In genomic region chr1:36306210-36306901, GRCh38 we compare ENCODE assay signal across 8 cellular contexts. TPM values are rescaled to one million over a fixed set of nuclear protein-coding genes. Genes with fewer than 3 reads are reported as not detected.
DNase-seq lines count a peak whose midpoint lies in the region; ATAC-seq and TF ChIP-seq lines count a peak whose summit lies in the region.

Gene SH3D21, plus strand, starts transcription at chr1:36306368. Its CDS starts 53 bp downstream, at chr1:36306421.

- H3K9me3 Mint-ChIP-seq in IgD-negative memory B cell: no peaks in the 10 kb centered on the region

- WGBS in mesodermal cell (ENCODE audit: insufficient coverage in 2 of 2), 2 experiments: 5 to 8% methylated on average over 48 to 56 of the region's 65 CpGs
- 0 to 4% methylated on average over 1 to 39 of the region's 65 CpGs for WGBS in tibial nerve, 2 donors

- intact Hi-C loops in dorsolateral prefrontal cortex (cut with DNase I): loop anchor here in 1 of 2 donors (5.0 kb wide), 1 partner anchor 61 kb away; no protein-coding TSS in a partner anchor

- TF ChIP-seq POLR2A in tibial nerve (IDR thresholded peaks at IDR 0.05): no peak

- in situ Hi-C loops in G401 (cut with HindIII; ENCODE audit: low sequenced_read_pairs): no loop called here

- H3K27ac ChIP-seq in dorsolateral prefrontal cortex (peak within 1 kb of the TSS in 47 of 59 donors; percentile 2 to 85 (median 55)), mesodermal cell (ENCODE audit: low read depth, low read length, severe bottlenecking) (peak within 1 kb of the TSS; percentile 54), tibial nerve (peak within 1 kb of the TSS; percentile 15 to 84 (median 68))

- no peaks in the 10 kb centered on the region for H3K27me3 Mint-ChIP-seq in IgD-negative memory B cell

- TF ChIP-seq CTCF in dorsolateral prefrontal cortex (IDR thresholded peaks at IDR 0.05 in 54 of 56, conservative IDR thresholded peaks at IDR 0.05 in 2 of 56; ENCODE audit: low read depth in 1 of 56, partially characterized antibody in 56 of 56) (peak in 5 of 56 donors; percentile 4 to 28 (median 14)), tibial nerve (IDR thresholded peaks at IDR 0.05) (peak in 1 of 5 experiments; percentile 17)

- H3K36me3 ChIP-seq in mesodermal cell (ENCODE audit: control insufficient read depth, insufficient read depth, low read length) (peaks cover 65% of the 10 kb centered on the region), tibial nerve (peaks cover 3 to 43% (median 6%) of the 10 kb centered on the region in 3 donors)

- peak within 1 kb of the TSS; percentile 79 to 98 (median 92) for H3K4me3 Mint-ChIP-seq in IgD-negative memory B cell

- no peaks in the 10 kb centered on the region for H3K9me3 ChIP-seq in mesodermal cell (ENCODE audit: control insufficient read depth, low read length)
- H3K9me3 ChIP-seq in tibial nerve: no peaks in the 10 kb centered on the region

- H3K27me3 ChIP-seq in dorsolateral prefrontal cortex: no peaks in the 10 kb centered on the region
- H3K27me3 ChIP-seq in tibial nerve: no peaks in the 10 kb centered on the region

- peak within 1 kb of the TSS; percentile 31 to 89 (median 75) for H3K27ac Mint-ChIP-seq in IgD-negative memory B cell

- H3K36me3 Mint-ChIP-seq in IgD-negative memory B cell: peaks cover 2% of the 10 kb centered on the region

- DNase-seq in G401 (ENCODE audit: low spot score): peak; percentile 47
- DNase-seq in T-helper 9 cell: peak; percentile 37
- DNase-seq in dorsolateral prefrontal cortex: peak in 3 of 10 donors; percentile 25 to 51 (median 45)
- peak in 1 of 2 donors; percentile 33 for DNase-seq in tibial nerve (ENCODE audit: low spot score in 2 of 2)
- DNase-seq in cerebellar nuclear complex (lab: John Stamatoyannopoulos, UW): no peak

- H3K4me3 ChIP-seq in dorsolateral prefrontal cortex (peak within 1 kb of the TSS; percentile 62 to 96 (median 81)), mesodermal cell (ENCODE audit: extremely low read depth, insufficient read depth, low read length, poor library complexity, severe bottlenecking) (peak within 1 kb of the TSS; percentile 46), tibial nerve (peak within 1 kb of the TSS; percentile 59 to 71 (median 66))

- ATAC-seq in GM21619 (IDR thresholded peaks at IDR 0.05; ENCODE audit: unreplicated experiment): peak; percentile 39

- peak in 1 of 2 donors; percentile 2 for TF ChIP-seq EP300 in tibial nerve (IDR thresholded peaks at IDR 0.05)

- peaks cover 15 to 20% (median 16%) of the 10 kb centered on the region in 3 donors for H3K4me1 Mint-ChIP-seq in IgD-negative memory B cell

- H3K4me1 ChIP-seq in mesodermal cell (ENCODE audit: control insufficient read depth, insufficient read depth, low read length, poor library complexity, severe bottlenecking): peaks cover 20% of the 10 kb centered on the region
- H3K4me1 ChIP-seq in tibial nerve: peaks cover 0 to 21% (median 13%) of the 10 kb centered on the region in 4 donors

RNA-seq across cellular contexts. Expression of gene SH3D21, which starts in this region (rescaled TPM):
- 1.9 and 4.1 TPM in 2 replicates for total RNA-seq in G401 (2014; rRNA removed; shearing (Covaris generic))
- 0.46 TPM for polyA plus RNA-seq in IgD-negative memory B cell
- 10 to 100 TPM in 119 of 120 experiments, 1 to 10 TPM in 1; 6.5 to 40.5 (median 21.0) TPM for total RNA-seq in dorsolateral prefrontal cortex
- polyA plus RNA-seq in mesodermal cell (2013, experiment 1 of 2): 5.3 TPM
- 5.3 TPM for polyA plus RNA-seq in mesodermal cell (2013, experiment 2 of 2)
- 1 to 10 TPM; 1.5 to 4.1 (median 2.4) TPM for total RNA-seq in tibial nerve

Comparison
In these comparisons a context has a peak if more than half of its experiments do, and no peak if none do; other contexts are left out.
1. DNase-seq: peak in G401 (single experiment) and T-helper 9 cell (single experiment); none in cerebellar nuclear complex (0 of 2).
2. Peak in every context shown above with its lines, with median percentiles within 50 percentile points of each other: H3K27ac ChIP-seq and H3K4me3 ChIP-seq.